ENCODE assay signal across 10 cellular contexts in genomic region chr4:89469930-89470375, GRCh38.
A peak's percentile ranks its signal among the peaks of the same experiment; 100 is the strongest.
DNase-seq lines count a peak whose midpoint lies in the region; ATAC-seq and TF ChIP-seq lines count a peak whose summit lies in the region.
"Had no signal": no experiment of that assay in that cellular context is flagged by ENCODE, and none has a peak within 500 bp of the region (broad histone marks: within the 10 kb centered on the region; RNA-seq: fewer than 3 reads in every experiment).

No MANE protein-coding gene starts in this region.

- peak; percentile 72 for DNase-seq in GM04504 (ENCODE audit: low read depth)
- peak; percentile 99 for DNase-seq in LHCN-M2 (ENCODE audit: low read depth)
- peak; percentile 77 for DNase-seq in adipocyte (ENCODE audit: low read depth)
- no peak for DNase-seq in lung (ENCODE audit: low spot score)
- DNase-seq in effector CD4-positive, alpha-beta T cell = no peak
- DNase-seq in NCI-H2196 treated with DMSO at 0.1 percent for 48 hours (lab: John Stamatoyannopoulos, UW; ENCODE audit: unreplicated experiment) = no peak
- DNase-seq in NCI-H1048 (lab: John Stamatoyannopoulos, UW) = no peak
- DNase-seq: pancreas had no signal

- peaks cover 17% of the 10 kb centered on the region for H3K4me1 ChIP-seq in adipocyte (ENCODE audit: control insufficient read depth, insufficient read depth, low read length)
- no peaks in the 10 kb centered on the region for H3K4me1 ChIP-seq in lung (ENCODE audit: control insufficient read depth in 2 of 2, insufficient read depth in 2 of 2, low read length in 2 of 2)
- H3K4me1 ChIP-seq: pancreas had no signal

- no peaks in the 10 kb centered on the region for H3K9me3 ChIP-seq in adipocyte (ENCODE audit: control insufficient read depth, low read length)
- no peaks in the 10 kb centered on the region for H3K9me3 ChIP-seq in lung (ENCODE audit: control insufficient read depth in 2 of 2, insufficient read depth in 1 of 2, low read length in 1 of 2)
- H3K9me3 ChIP-seq: pancreas had no signal

- H3K36me3 ChIP-seq in adipocyte (ENCODE audit: control insufficient read depth, insufficient read depth, low read length, severe bottlenecking) = no peaks in the 10 kb centered on the region
- H3K36me3 ChIP-seq in lung (ENCODE audit: control insufficient read depth in 2 of 2, insufficient read depth in 2 of 2, low read length in 2 of 2) = no peaks in the 10 kb centered on the region
- H3K36me3 ChIP-seq: pancreas had no signal

- H3K27ac ChIP-seq in lung (ENCODE audit: low read depth in 1 of 2, low read length in 1 of 2) = peak overlapping the region in 1 of 2 donors; percentile 9
- H3K27ac ChIP-seq: SK-N-MC had no signal

- no peak for TF ChIP-seq CTCF in lung (IDR thresholded peaks at IDR 0.05; ENCODE audit: control extremely low read depth, extremely low read depth)

- ATAC-seq in GM21737 (IDR thresholded peaks at IDR 0.05; ENCODE audit: unreplicated experiment) (peak; percentile 89), lung (ENCODE audit: insufficient read depth, low FRiP score) (peak; percentile 66)

- H3K27me3 ChIP-seq in adipocyte (replicated peaks; ENCODE audit: control insufficient read depth, insufficient read depth, low read length) = no peaks in the 10 kb centered on the region
- no peaks in the 10 kb centered on the region for H3K27me3 ChIP-seq in lung (ENCODE audit: control insufficient read depth, insufficient read depth)
- H3K27me3 ChIP-seq: pancreas had no signal

- H3K4me3 ChIP-seq in adipocyte (ENCODE audit: low read length) (peak overlapping the region; percentile 38), lung (no peak overlapping the region)
- H3K4me3 ChIP-seq: pancreas, SK-N-MC had no signal

- H3K9ac ChIP-seq in adipocyte (ENCODE audit: low read length) = peak overlapping the region; percentile 56

- whole genome bisulfite sequencing in lung, 2 donors = 17 to 20% methylated on average over 5 of the region's 5 CpGs

Comparison
In these comparisons a context has a peak if more than half of its experiments do, and no peak if none do; other contexts are left out.
1. DNase-seq: peak in GM04504 (single experiment), LHCN-M2 (single experiment) and adipocyte (single experiment); none in lung (single experiment), effector CD4-positive, alpha-beta T cell (single experiment), NCI-H2196 treated with DMSO at 0.1 percent for 48 hours (single experiment) and NCI-H1048 (single experiment).